10 cellular contexts compared by ENCODE assay signal in genomic region chr2:20091305-20091991, GRCh38. TPM values are rescaled to one million over a fixed set of nuclear protein-coding genes. Genes with fewer than 3 reads are reported as not detected.
A peak's percentile ranks its signal among the peaks of the same experiment; 100 is the strongest.
DNase-seq lines count a peak whose midpoint lies in the region; ATAC-seq lines count a peak whose summit lies in the region.
"Had no signal": no experiment of that assay in that cellular context is flagged by ENCODE, and none has a peak within 500 bp of the region (broad histone marks: within the 10 kb centered on the region; RNA-seq: fewer than 3 reads in every experiment).

No MANE protein-coding gene starts in this region.

- no peaks in the 10 kb centered on the region for H3K9me3 ChIP-seq in adipocyte (ENCODE audit: control insufficient read depth, low read length)

- DNase-seq in GM03348 (ENCODE audit: low spot score), result peak; percentile 93
- peak; percentile 90 for DNase-seq in adipocyte (ENCODE audit: low read depth)
- peak; percentile 83 for DNase-seq in Right ventricle myocardium inferior (ENCODE audit: missing footprints)
- peak; percentile 88 for DNase-seq in renal cortical epithelial cell (ENCODE audit: low read depth)
- DNase-seq in NCI-H345 treated with DMSO at 0.1 percent for 48 hours (lab: John Stamatoyannopoulos, UW; ENCODE audit: unreplicated experiment), result no peak
- no peak for DNase-seq in KBM-7
- no peak for DNase-seq in activated CD4-positive, alpha-beta T cell treated with anti-CD3 and anti-CD28 coated beads for 4 hours
- no peak for DNase-seq in NCI-H748 (lab: John Stamatoyannopoulos, UW; ENCODE audit: unreplicated experiment)
- DNase-seq: amygdala; stimulated activated naive B cell treated with anti-CD40 and anti-IgM and Interleukin-4, amounts not matched to agents 10 μg/mL and 1 μg/mL and 100 μg/mL, for 72 hours had no signal

- in situ Hi-C loops in KBM-7 (cut with MboI; ENCODE audit: low pct_unique_long_range_greater_than_20kb, low sequenced_read_pairs), result no loop called here

- H3K9ac ChIP-seq in adipocyte (ENCODE audit: low read length), result peak overlapping the region; percentile 82

- H3K4me3 ChIP-seq in adipocyte (ENCODE audit: low read length), result peak overlapping the region; percentile 65

- H3K36me3 ChIP-seq in adipocyte (ENCODE audit: control insufficient read depth, insufficient read depth, low read length, severe bottlenecking), result no peaks in the 10 kb centered on the region

- H3K27me3 ChIP-seq in adipocyte (replicated peaks; ENCODE audit: control insufficient read depth, insufficient read depth, low read length), result no peaks in the 10 kb centered on the region

- intact Hi-C loops in Right ventricle myocardium inferior (cut with DNase I), result loop anchor here (2.0 to 10.0 kb wide), 2 partner anchors 41 to 1707 kb away; partner anchors contain the start of gene LAPTM4A

- peaks cover 47% of the 10 kb centered on the region for H3K4me1 ChIP-seq in adipocyte (ENCODE audit: control insufficient read depth, insufficient read depth, low read length)

- peak; percentile 87 for ATAC-seq in Right ventricle myocardium inferior
- ATAC-seq: stimulated activated naive B cell treated with anti-CD40 and anti-IgM and Interleukin-4, amounts not matched to agents 10 μg/mL and 1 μg/mL and 100 μg/mL, for 72 hours had no signal

RNA-seq across cellular contexts. Expression of gene LAPTM4A, which starts 40.0 kb away (rescaled TPM):
- 242 TPM for total RNA-seq in Right ventricle myocardium inferior
- total RNA-seq in renal cortical epithelial cell, result 265 and 357 TPM in 2 replicates

Comparison
In these comparisons a context has a peak if more than half of its experiments do, and no peak if none do; other contexts are left out.
1. DNase-seq: peak in GM03348 (single experiment), adipocyte (single experiment), Right ventricle myocardium inferior (single experiment) and renal cortical epithelial cell (single experiment); none in NCI-H345 treated with DMSO at 0.1 percent for 48 hours (single experiment), KBM-7 (single experiment), activated CD4-positive, alpha-beta T cell treated with anti-CD3 and anti-CD28 coated beads for 4 hours (0 of 2) and NCI-H748 (single experiment).